Comparison of ENCODE assay signal across 23 cellular contexts in the genomic region with DNA sequence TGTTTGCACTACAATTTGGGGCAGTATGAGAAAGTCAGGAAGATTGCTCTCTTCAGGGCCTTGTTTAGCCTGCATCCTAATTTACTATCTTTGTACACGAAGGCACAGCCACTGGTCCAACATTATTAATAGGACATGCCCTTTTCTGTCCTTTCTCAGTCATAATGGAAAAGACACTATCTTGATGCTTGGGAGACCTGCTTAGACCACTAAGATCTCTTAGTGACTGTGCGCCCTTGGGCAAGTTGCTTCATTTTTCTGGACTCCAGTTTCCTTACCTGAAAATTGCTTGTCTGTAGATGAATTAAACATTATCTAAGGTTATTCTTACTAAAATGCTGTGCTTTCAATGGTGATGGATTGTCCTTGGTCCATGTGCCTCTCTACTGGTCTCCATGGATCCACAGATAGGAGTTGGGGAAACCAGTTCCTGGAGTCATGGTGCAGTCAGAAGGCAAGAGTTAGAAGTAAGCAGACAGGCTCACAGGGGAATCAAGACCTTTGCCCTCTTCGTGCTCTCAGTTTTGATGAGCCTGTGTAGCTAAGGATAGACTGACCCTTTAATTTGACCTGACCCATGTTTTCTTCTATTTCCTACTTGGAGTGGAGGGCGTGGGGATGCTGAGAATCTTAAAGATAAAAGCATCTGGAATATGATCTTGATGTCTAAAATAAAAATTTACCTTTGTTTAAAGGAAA.
"Had no signal": no experiment of that assay in that cellular context is flagged by ENCODE, and none has a peak within 500 bp of the region (broad histone marks: within the 10 kb centered on the region; RNA-seq: fewer than 3 reads in every experiment).

No MANE protein-coding gene starts in this region.

- H3K27me3 Mint-ChIP-seq: stimulated activated naive CD8-positive, alpha-beta T cell treated with anti-CD3 and anti-CD28 coated beads, Interleukin-15, amount 100 ng/mL, for 72 hours had no signal

- DNase-seq: effector memory CD4-positive, alpha-beta T cell; esophagus squamous epithelium; foreskin fibroblast; glutamatergic neuron; immature natural killer cell; kidney; left cardiac atrium; mucosa of descending colon; naive thymus-derived CD8-positive, alpha-beta T cell; ovary; spleen; stimulated activated CD4-positive, alpha-beta T cell treated with anti-CD3 and anti-CD28 coated beads, Interleukin-15, amount 100 ng/mL, for 24 hours; stimulated activated CD4-positive, alpha-beta T cell treated with anti-CD3 and anti-CD28 coated beads, Interleukin-1b, Interleukin-23, amount 100 ng/mL, for 48 hours; stimulated activated CD4-positive, alpha-beta T cell treated with anti-CD3 and anti-CD28 coated beads, Interleukin-4, amount 100 ng/mL, for 24 hours; stimulated activated naive B cell treated with anti-CD40 and anti-IgM and Interleukin-4, amounts not matched to agents 10 μg/mL and 1 μg/mL and 100 μg/mL, for 72 hours; stimulated activated naive CD8-positive, alpha-beta T cell treated with anti-CD3 and anti-CD28 coated beads, Interleukin-15, amount 100 ng/mL, for 72 hours; testis; upper lobe of right lung had no signal

- H3K4me1 Mint-ChIP-seq: immature natural killer cell; naive thymus-derived CD8-positive, alpha-beta T cell; stimulated activated naive B cell treated with anti-CD40 and anti-IgM and Interleukin-4, amounts not matched to agents 10 μg/mL and 1 μg/mL and 100 μg/mL, for 72 hours; stimulated activated naive CD8-positive, alpha-beta T cell treated with anti-CD3 and anti-CD28 coated beads, Interleukin-15, amount 100 ng/mL, for 72 hours had no signal

- H3K4me3 Mint-ChIP-seq: immature natural killer cell; naive thymus-derived CD8-positive, alpha-beta T cell; neural crest cell; stimulated activated naive B cell treated with anti-CD40 and anti-IgM and Interleukin-4, amounts not matched to agents 10 μg/mL and 1 μg/mL and 100 μg/mL, for 72 hours; stimulated activated naive CD8-positive, alpha-beta T cell treated with anti-CD3 and anti-CD28 coated beads, Interleukin-15, amount 100 ng/mL, for 72 hours had no signal

- H3K27ac Mint-ChIP-seq: immature natural killer cell; naive thymus-derived CD8-positive, alpha-beta T cell; stimulated activated naive B cell treated with anti-CD40 and anti-IgM and Interleukin-4, amounts not matched to agents 10 μg/mL and 1 μg/mL and 100 μg/mL, for 72 hours; stimulated activated naive CD8-positive, alpha-beta T cell treated with anti-CD3 and anti-CD28 coated beads, Interleukin-15, amount 100 ng/mL, for 72 hours had no signal

- H3K36me3 Mint-ChIP-seq: immature natural killer cell; stimulated activated naive B cell treated with anti-CD40 and anti-IgM and Interleukin-4, amounts not matched to agents 10 μg/mL and 1 μg/mL and 100 μg/mL, for 72 hours had no signal

- H3K4me3 ChIP-seq: esophagus squamous epithelium, gastroesophageal sphincter, mucosa of descending colon, ovary, prostate gland, spleen, testis, tibial nerve, upper lobe of right lung, vagina had no signal
